23 cellular contexts compared by ENCODE assay signal in the genomic region with DNA sequence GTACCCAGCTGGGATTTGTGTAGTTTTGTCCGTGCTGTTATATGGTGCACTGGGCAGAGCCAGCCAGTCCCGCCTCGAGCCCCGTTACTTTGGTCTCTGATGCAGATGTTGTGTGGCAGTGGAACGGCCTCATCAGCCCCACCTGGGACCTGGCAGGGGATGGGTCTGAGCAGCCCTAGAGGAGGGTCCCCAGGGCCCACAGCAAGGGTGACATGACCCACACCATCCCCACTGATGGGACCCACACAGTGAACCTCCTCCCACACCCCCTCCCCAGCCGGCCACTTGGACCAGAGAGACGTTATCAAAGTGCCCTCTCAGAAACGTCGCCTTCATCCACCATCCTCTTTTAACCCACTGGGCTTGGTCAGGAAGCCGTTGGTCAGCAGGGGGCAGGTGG. TPM values are rescaled to one million over a fixed set of nuclear protein-coding genes. Genes with fewer than 3 reads are reported as not detected.
DNase-seq lines count a peak whose midpoint lies in the region; ATAC-seq, FAIRE-seq and TF ChIP-seq lines count a peak whose summit lies in the region.
"Had no signal": no experiment of that assay in that cellular context is flagged by ENCODE, and none has a peak within 500 bp of the region (broad histone marks: within the 10 kb centered on the region; RNA-seq: fewer than 3 reads in every experiment).

No MANE protein-coding gene starts in this region.

- peaks cover 10% of the 10 kb centered on the region for H3K79me2 ChIP-seq in K562 (ENCODE audit: control insufficient read depth, insufficient read depth, low read length)

- TF ChIP-seq CTCF in K562 (IDR thresholded peaks at IDR 0.05 in 2 of 3, conservative IDR thresholded peaks at IDR 0.05 in 1 of 3; ENCODE audit: insufficient read depth in 2 of 3, low read depth in 1 of 3, low read length in 3 of 3) (no peak), upper lobe of right lung (IDR thresholded peaks at IDR 0.05) (no peak)

- no TSS peak for BruUV-seq in K562 (replicated peaks; lab: Mats Ljungman, UMichigan)

- H3K27ac ChIP-seq in K562 (ENCODE audit: extremely low read depth, low read depth, low read length): no peak overlapping the region
- no peak overlapping the region for H3K27ac ChIP-seq in upper lobe of right lung
- H3K27ac ChIP-seq: C4-2B, Peyer's patch had no signal

- H4K20me1 ChIP-seq in K562 (replicated peaks; ENCODE audit: control insufficient read depth, insufficient read depth, low read length): 0 out of 2 replicates have a peak, but pooled peaks cover 11% of the 10 kb centered on the region

- H3K4me1 Mint-ChIP-seq in activated T-cell treated with anti-CD3 and anti-CD28 coated beads, Interleukin-2, amount 50 U/mL, for 24 hours (ENCODE audit: low read depth): peaks cover 9% of the 10 kb centered on the region
- H3K4me1 Mint-ChIP-seq in activated T-cell treated with anti-CD3 and anti-CD28 coated beads, Interleukin-2, amount 50 U/mL, for 72 hours (ENCODE audit: low read depth): peaks cover 6% of the 10 kb centered on the region
- H3K4me1 Mint-ChIP-seq: GM23338 had no signal

- H3K4me2 ChIP-seq in K562 (ENCODE audit: insufficient read depth, low read length): no peak overlapping the region
- H3K4me2 ChIP-seq: GM23338 had no signal

- peak; percentile 8 for DNase-seq in activated T-cell treated with anti-CD3 and anti-CD28 coated beads, Interleukin-2, amount 50 U/mL, for 24 hours
- DNase-seq in activated T-cell treated with anti-CD3 and anti-CD28 coated beads, Interleukin-2, amount 50 U/mL, for 72 hours: no peak
- DNase-seq in K562 (ENCODE audit: extremely low read depth in 1 of 4, low spot score in 3 of 4): no peak
- DNase-seq in mesenteric fat pad (ENCODE audit: low spot score): peak; percentile 59
- DNase-seq in upper lobe of right lung: peak; percentile 40
- DNase-seq: Calu3; CD8-positive, alpha-beta memory T cell; HCEC 1CT; Karpas-422; MV-4-11; NCI-H1105 treated with DMSO at 0.1 percent for 48 hours; NCI-H2029 treated with DMSO at 0.1 percent for 48 hours; NCI-H345; NCI-H524 treated with DMSO at 0.1 percent for 48 hours; NCI-H82 had no signal

- no peak overlapping the region for H3K4me3 ChIP-seq in K562
- no peak overlapping the region for H3K4me3 ChIP-seq in upper lobe of right lung
- H3K4me3 ChIP-seq: GM23338, Peyer's patch had no signal

- in situ Hi-C loops in K562 (cut with MboI): no loop called here

- intact Hi-C loops in K562 (cut with micrococcal nuclease): no loop called here
- intact Hi-C loops in upper lobe of right lung (cut with DNase I): no loop called here

- H3K4me1 ChIP-seq in K562 (replicated peaks in 1 of 2; ENCODE audit: control insufficient read depth in 2 of 2, insufficient read depth in 2 of 2, low read length in 2 of 2) (peaks cover 0 to 12% of the 10 kb centered on the region in 2 experiments; a peak in 2 of 5 replicates), upper lobe of right lung (no peaks in the 10 kb centered on the region)
- H3K4me1 ChIP-seq: Peyer's patch had no signal

- peaks cover 20% of the 10 kb centered on the region for H3K9me3 Mint-ChIP-seq in activated T-cell treated with anti-CD3 and anti-CD28 coated beads, Interleukin-2, amount 50 U/mL, for 24 hours
- H3K9me3 Mint-ChIP-seq in activated T-cell treated with anti-CD3 and anti-CD28 coated beads, Interleukin-2, amount 50 U/mL, for 72 hours: peaks cover 6 to 12% of the 10 kb centered on the region in 2 donors

- no peaks in the 10 kb centered on the region for H3K27me3 Mint-ChIP-seq in activated T-cell treated with anti-CD3 and anti-CD28 coated beads, Interleukin-2, amount 50 U/mL, for 24 hours
- no peaks in the 10 kb centered on the region for H3K27me3 Mint-ChIP-seq in activated T-cell treated with anti-CD3 and anti-CD28 coated beads, Interleukin-2, amount 50 U/mL, for 72 hours (ENCODE audit: low read depth)

- TF ChIP-seq RAD21 in K562 (CRISPR knock-in tag; conservative IDR thresholded peaks at IDR 0.05 in 1 of 2, IDR thresholded peaks at IDR 0.05 in 1 of 2): no peak

- POLR2A ChIA-PET in K562 (lab: Yijun Ruan, JAX): interaction anchor here (0.7 to 0.9 kb wide), 3 partner anchors 10 to 39 kb away, joined by 3 read pairs; no protein-coding TSS in a partner anchor

- no peak for FAIRE-seq in K562 (lab: Jason Lieb, UNC)
- FAIRE-seq: A204.1, G401.6 had no signal

- no peak overlapping the region for H3K9ac ChIP-seq in K562 (ENCODE audit: insufficient read depth in 1 of 2, low read depth in 2 of 2, low read length in 2 of 2)

- no peaks in the 10 kb centered on the region for H3K9me1 ChIP-seq in K562 (ENCODE audit: control insufficient read depth, insufficient read depth, low read length)

- H3K9me3 ChIP-seq in K562 (replicated peaks; ENCODE audit: control insufficient read depth, insufficient read depth, low read depth, low read length) (0 out of 2 replicates have a peak, but pooled peaks cover 2% of the 10 kb centered on the region), upper lobe of right lung (no peaks in the 10 kb centered on the region)
- H3K9me3 ChIP-seq: Peyer's patch had no signal

- H3K27me3 ChIP-seq in K562 (ENCODE audit: control insufficient read depth in 2 of 2, insufficient read depth in 2 of 2, low read length in 2 of 2) (peaks cover 0 to 7% of the 10 kb centered on the region in 2 experiments; a peak in 2 of 5 replicates), upper lobe of right lung (no peaks in the 10 kb centered on the region)
- H3K27me3 ChIP-seq: Peyer's patch had no signal

- TF ChIP-seq POLR2A in K562 (conservative IDR thresholded peaks at IDR 0.05): no peak

- no peaks in the 10 kb centered on the region for H3K36me3 Mint-ChIP-seq in activated T-cell treated with anti-CD3 and anti-CD28 coated beads, Interleukin-2, amount 50 U/mL, for 24 hours (ENCODE audit: low read depth)
- peaks cover 7 to 9% of the 10 kb centered on the region in 2 donors for H3K36me3 Mint-ChIP-seq in activated T-cell treated with anti-CD3 and anti-CD28 coated beads, Interleukin-2, amount 50 U/mL, for 72 hours (ENCODE audit: insufficient read depth in 2 of 2)

- H3K36me3 ChIP-seq in K562 (ENCODE audit: control insufficient read depth, insufficient read depth, low read length) (peaks cover 37% of the 10 kb centered on the region), upper lobe of right lung (no peaks in the 10 kb centered on the region)
- H3K36me3 ChIP-seq: Peyer's patch had no signal

- no peak overlapping the region for H3K4me3 Mint-ChIP-seq in activated T-cell treated with anti-CD3 and anti-CD28 coated beads, Interleukin-2, amount 50 U/mL, for 24 hours
- no peak overlapping the region for H3K4me3 Mint-ChIP-seq in activated T-cell treated with anti-CD3 and anti-CD28 coated beads, Interleukin-2, amount 50 U/mL, for 72 hours
- H3K4me3 Mint-ChIP-seq: CD8-positive, alpha-beta memory T cell; GM23338 had no signal

- no peak for TF ChIP-seq EP300 in K562 (IDR thresholded peaks at IDR 0.05; ENCODE audit: low read length)

- H3K27ac Mint-ChIP-seq in activated T-cell treated with anti-CD3 and anti-CD28 coated beads, Interleukin-2, amount 50 U/mL, for 24 hours: no peak overlapping the region
- H3K27ac Mint-ChIP-seq in activated T-cell treated with anti-CD3 and anti-CD28 coated beads, Interleukin-2, amount 50 U/mL, for 72 hours: no peak overlapping the region
- H3K27ac Mint-ChIP-seq: CD8-positive, alpha-beta memory T cell; GM23338; IgD-negative memory B cell had no signal

- WGBS in K562 (ENCODE audit: insufficient coverage, low coverage, missing lambda C conversion rate): 59% methylated on average over 10 of the region's 10 CpGs

- ATAC-seq in activated T-cell treated with anti-CD3 and anti-CD28 coated beads, Interleukin-2, amount 50 U/mL, for 72 hours (replicated peaks in 1 of 2): no peak
- no peak for ATAC-seq in K562
- no peak for ATAC-seq in upper lobe of right lung
- no peak for ATAC-seq in HG03432 (IDR thresholded peaks at IDR 0.05; ENCODE audit: unreplicated experiment)
- no peak for ATAC-seq in HG02763 (IDR thresholded peaks at IDR 0.05; ENCODE audit: unreplicated experiment)
- ATAC-seq: GM23338 had no signal

- CTCF ChIA-PET in K562 (lab: Yijun Ruan, JAX; ENCODE audit: low intra/inter-chr PET ratio): no interaction called here

- H2AFZ ChIP-seq in K562 (ENCODE audit: low read depth, low read length): no peak overlapping the region
- H2AFZ ChIP-seq: GM23338 had no signal

RNA-seq across cellular contexts. Expression of a gene that starts 42.0 kb away (rescaled TPM):
- 10 to 100 TPM; 20.2 to 24.1 TPM for total RNA-seq in activated T-cell treated with anti-CD3 and anti-CD28 coated beads, Interleukin-2, amount 50 U/mL, for 72 hours
- 2.7 and 3.7 TPM in 2 replicates for total RNA-seq in K562 (2011; cell fraction: chromatin; rRNA removed; ENCODE audit: low replicate concordance)
- total RNA-seq in K562 (2011; cell fraction: nucleolus; rRNA removed): 1.2 and 1.6 TPM in 2 replicates
- 0.95 and 3.4 TPM in 2 replicates for total RNA-seq in K562 (2011; cell fraction: nucleoplasm; rRNA removed)
- total RNA-seq in K562 (2014; rRNA removed): 0.18 TPM in 1 of 2 replicates, not detected in the other
- not detected in 2 replicates for total RNA-seq in K562 (2014; rRNA removed; fragmentation: Illumina TruSeq; extraction: Trizol)
- 0.15 TPM in 1 of 2 replicates, not detected in the other for total RNA-seq in K562 (2015; rRNA removed; fragmentation: Illumina TruSeq; extraction: Trizol)
- total RNA-seq in K562 (2021): 0.34 TPM in 1 of 2 replicates, not detected in the other
- not detected in 2 replicates for polyA plus RNA-seq in K562 (2011; rRNA removed)
- 0.10 and 0.27 TPM in 2 replicates for polyA plus RNA-seq in K562 (2011; cell fraction: cytosol; rRNA removed)
- polyA plus RNA-seq in K562 (2011; cell fraction: nucleus; rRNA removed): 0.58 and 0.59 TPM in 2 replicates
- polyA plus RNA-seq in K562 (2012): 0.24 TPM in 1 of 2 replicates, not detected in the other
- not detected in 2 replicates for polyA plus RNA-seq in K562 (2014; fragmentation: Illumina TruSeq; extraction: Trizol)
- not detected for polyA plus RNA-seq in K562 (2014; fragmentation: Nextera tagmentation; extraction: Ambion mirVana)
- polyA plus RNA-seq in K562 (2014; rRNA removed): 2.0 TPM in 1 of 2 replicates, not detected in the other
- 0.53 TPM in 1 of 2 replicates, not detected in the other for polyA minus RNA-seq in K562 (2011; rRNA and poly(A)+ RNA removed)
- polyA minus RNA-seq in K562 (2011; cell fraction: cytosol; rRNA and poly(A)+ RNA removed): not detected in 2 replicates
- 0.54 and 1.1 TPM in 2 replicates for polyA minus RNA-seq in K562 (2011; cell fraction: nucleus; rRNA and poly(A)+ RNA removed)
- 32.4 TPM for total RNA-seq in mesenteric fat pad
- total RNA-seq in upper lobe of right lung: 3.8 TPM

RNA-seq across cellular contexts. Expression of a gene that starts 59.3 kb away (rescaled TPM):
- 10 to 100 TPM; 30.4 to 40.1 TPM for total RNA-seq in activated T-cell treated with anti-CD3 and anti-CD28 coated beads, Interleukin-2, amount 50 U/mL, for 72 hours
- total RNA-seq in K562 (2011; cell fraction: chromatin; rRNA removed; ENCODE audit: low replicate concordance): 43.8 and 108 TPM in 2 replicates
- total RNA-seq in K562 (2011; cell fraction: nucleolus; rRNA removed): 90.5 and 93.4 TPM in 2 replicates
- 52.4 and 63.7 TPM in 2 replicates for total RNA-seq in K562 (2011; cell fraction: nucleoplasm; rRNA removed)
- 34.7 and 41.3 TPM in 2 replicates for total RNA-seq in K562 (2014; rRNA removed)
- total RNA-seq in K562 (2014; rRNA removed; fragmentation: Illumina TruSeq; extraction: Trizol): 8.0 and 8.7 TPM in 2 replicates
- total RNA-seq in K562 (2015; rRNA removed; fragmentation: Illumina TruSeq; extraction: Trizol): 18.8 and 21.4 TPM in 2 replicates
- 88.7 and 91.3 TPM in 2 replicates for total RNA-seq in K562 (2021)
- polyA plus RNA-seq in K562 (2011; rRNA removed): 11.5 and 24.6 TPM in 2 replicates
- polyA plus RNA-seq in K562 (2011; cell fraction: cytosol; rRNA removed): 20.4 and 78.6 TPM in 2 replicates
- 49.9 and 126 TPM in 2 replicates for polyA plus RNA-seq in K562 (2011; cell fraction: nucleus; rRNA removed)
- polyA plus RNA-seq in K562 (2012): 20.5 and 34.6 TPM in 2 replicates
- polyA plus RNA-seq in K562 (2014; fragmentation: Illumina TruSeq; extraction: Trizol): 12.0 and 24.5 TPM in 2 replicates
- 1 to 10 TPM in 1 of 2 experiments, under 1 TPM in 1; 0.65 to 2.3 TPM for polyA plus RNA-seq in K562 (2014; fragmentation: Nextera tagmentation; extraction: Ambion mirVana)
- 36.6 and 50.8 TPM in 2 replicates for polyA plus RNA-seq in K562 (2014; rRNA removed)
- 11.9 and 16.0 TPM in 2 replicates for polyA minus RNA-seq in K562 (2011; rRNA and poly(A)+ RNA removed)
- 41.4 and 45.6 TPM in 2 replicates for polyA minus RNA-seq in K562 (2011; cell fraction: cytosol; rRNA and poly(A)+ RNA removed)
- polyA minus RNA-seq in K562 (2011; cell fraction: nucleus; rRNA and poly(A)+ RNA removed): 23.3 TPM in 2 replicates
- total RNA-seq in mesenteric fat pad: 21.7 TPM
- 39.3 TPM for total RNA-seq in upper lobe of right lung

Comparison
In these comparisons a context has a peak if more than half of its experiments do, and no peak if none do; other contexts are left out.
1. DNase-seq: peak in activated T-cell treated with anti-CD3 and anti-CD28 coated beads, Interleukin-2, amount 50 U/mL, for 24 hours (single experiment), mesenteric fat pad (single experiment) and upper lobe of right lung (single experiment); none in activated T-cell treated with anti-CD3 and anti-CD28 coated beads, Interleukin-2, amount 50 U/mL, for 72 hours (0 of 2) and K562 (0 of 4).